23 cellular contexts compared by ENCODE assay signal in the genomic region with DNA sequence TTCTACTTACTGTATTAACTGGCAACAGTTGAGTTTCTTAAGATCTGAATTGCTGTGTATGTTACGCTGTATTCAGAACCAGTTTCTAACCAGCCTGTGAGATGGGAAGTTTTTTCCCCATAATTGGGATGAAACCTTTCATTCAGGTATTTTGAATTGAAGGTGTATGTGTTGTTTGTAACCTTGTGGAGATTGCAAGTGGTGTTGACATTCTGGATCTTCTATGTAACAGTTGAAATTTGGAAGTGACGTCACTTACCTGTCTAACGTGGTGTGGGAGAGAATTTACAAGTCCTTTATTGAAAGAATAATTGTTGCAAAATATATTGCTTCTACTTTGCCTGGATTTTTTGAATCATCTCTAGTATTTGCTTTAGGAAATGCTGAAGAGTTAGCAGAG. TPM values are rescaled to one million over a fixed set of nuclear protein-coding genes. Genes with fewer than 3 reads are reported as not detected.
DNase-seq lines count a peak whose midpoint lies in the region; ATAC-seq and TF ChIP-seq lines count a peak whose summit lies in the region.
"Had no signal": no experiment of that assay in that cellular context is flagged by ENCODE, and none has a peak within 500 bp of the region (broad histone marks: within the 10 kb centered on the region; RNA-seq: fewer than 3 reads in every experiment).

No MANE protein-coding gene starts in this region.

- POLR2A ChIA-PET in HEK293T (lab: Yijun Ruan, JAX), result no interaction called here
- POLR2A ChIA-PET in WTC11 (lab: Charles Lee), result no interaction called here

- H3K4me3 Mint-ChIP-seq in WTC11 (no peak overlapping the region), memory B cell (no peak overlapping the region)
- H3K4me3 Mint-ChIP-seq: H9 had no signal

- DNase-seq in DMS 273 (lab: John Stamatoyannopoulos, UW; ENCODE audit: unreplicated experiment) (peak; percentile 18), DMS 273 treated with DMSO at 0.1 percent for 48 hours (lab: John Stamatoyannopoulos, UW) (no peak), HEK293T (ENCODE audit: extremely low spot score) (no peak), WTC11 (ENCODE audit: low spot score) (no peak), memory B cell (ENCODE audit: low spot score in 2 of 2) (no peak), Kasumi-1 (lab: John Stamatoyannopoulos, UW) (no peak)
- no peak for DNase-seq in activated naive CD4-positive, alpha-beta T cell (lab: John Stamatoyannopoulos, UW)
- DNase-seq: activated naive CD4-positive, alpha-beta T cell treated with anti-CD3 and anti-CD28 coated beads, Interleukin-2, amount 50 U/mL, for 16 hours; activated T-cell treated with anti-CD3 and anti-CD28 coated beads for 4 hours; CD8-positive, alpha-beta memory T cell; dorsolateral prefrontal cortex; glutamatergic neuron; H9; mammary epithelial cell; NCI-H1048; NCI-H1930; NCI-H345; SIG-M5; spleen; stimulated activated CD4-positive, alpha-beta T cell treated with anti-CD3 and anti-CD28 coated beads, Interleukin-4, amount 100 ng/mL, for 24 hours; stomach; T-helper 1 cell had no signal

- no peaks in the 10 kb centered on the region; the same call in 1 of the 2 replicates for H3K27me3 Mint-ChIP-seq in WTC11 (ENCODE audit: low read depth)
- H3K27me3 Mint-ChIP-seq in memory B cell, result no peaks in the 10 kb centered on the region

- H3K36me3 Mint-ChIP-seq in WTC11 (peaks cover 53% of the 10 kb centered on the region), memory B cell (peaks cover 22% of the 10 kb centered on the region)

- ATAC-seq in WTC11 (no peak), memory B cell (ENCODE audit: low read depth) (no peak), HG03469 (IDR thresholded peaks at IDR 0.05; ENCODE audit: unreplicated experiment) (no peak)

- H3K27ac Mint-ChIP-seq in WTC11 (peak overlapping the region; percentile 26), memory B cell (peak overlapping the region; percentile 42)

- CTCF ChIA-PET in HEK293T (lab: Yijun Ruan, JAX) (no interaction called here), WTC11 (lab: Charles Lee) (no interaction called here)

- H3K4me1 Mint-ChIP-seq in WTC11 (peaks cover 66% of the 10 kb centered on the region), memory B cell (peaks cover 51% of the 10 kb centered on the region)

- TF ChIP-seq CTCF in WTC11 (IDR thresholded peaks at IDR 0.05), result no peak

- H3K9me3 Mint-ChIP-seq in WTC11 (no peaks in the 10 kb centered on the region), memory B cell (no peaks in the 10 kb centered on the region)
- H3K9me3 Mint-ChIP-seq: CD8-positive, alpha-beta memory T cell had no signal

TF ChIP-seq in HEK293T, 16 proteins besides CTCF, POLR2A, EP300 and RAD21:
- TF ChIP-seq ELF4 (IDR thresholded peaks at IDR 0.05), result 0 out of 2 replicates have a peak, but pooled peaks have one; percentile 5
- TF ChIP-seq, protein P1, sequence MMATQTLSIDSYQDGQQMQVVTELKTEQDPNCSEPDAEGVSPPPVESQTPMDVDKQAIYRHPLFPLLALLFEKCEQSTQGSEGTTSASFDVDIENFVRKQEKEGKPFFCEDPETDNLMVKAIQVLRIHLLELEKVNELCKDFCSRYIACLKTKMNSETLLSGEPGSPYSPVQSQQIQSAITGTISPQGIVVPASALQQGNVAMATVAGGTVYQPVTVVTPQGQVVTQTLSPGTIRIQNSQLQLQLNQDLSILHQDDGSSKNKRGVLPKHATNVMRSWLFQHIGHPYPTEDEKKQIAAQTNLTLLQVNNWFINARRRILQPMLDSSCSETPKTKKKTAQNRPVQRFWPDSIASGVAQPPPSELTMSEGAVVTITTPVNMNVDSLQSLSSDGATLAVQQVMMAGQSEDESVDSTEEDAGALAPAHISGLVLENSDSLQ (IDR thresholded peaks at IDR 0.05), result no peak
- TF ChIP-seq SUZ12 (IDR thresholded peaks at IDR 0.05), result no peak
- no peak for TF ChIP-seq ZNF384 (IDR thresholded peaks at IDR 0.05)
- TF ChIP-seq NFRKB (IDR thresholded peaks at IDR 0.05), result no peak
- TF ChIP-seq FOXA1 (IDR thresholded peaks at IDR 0.05), result no peak

TF ChIP-seq in WTC11, 78 proteins besides CTCF, POLR2A, EP300 and RAD21:
- no peak for TF ChIP-seq TEAD1 (CRISPR knock-in tag; IDR thresholded peaks at IDR 0.05)
- TF ChIP-seq CREM (CRISPR knock-in tag; IDR thresholded peaks at IDR 0.05), result no peak
- TF ChIP-seq OVOL2 (CRISPR knock-in tag; IDR thresholded peaks at IDR 0.05; ENCODE audit: borderline replicate concordance), result no peak
- no peak for TF ChIP-seq FOXK1 (CRISPR knock-in tag; IDR thresholded peaks at IDR 0.05)
- no peak for TF ChIP-seq ZNF396 (CRISPR knock-in tag; IDR thresholded peaks at IDR 0.05; ENCODE audit: borderline replicate concordance)
- TF ChIP-seq, protein P2, sequence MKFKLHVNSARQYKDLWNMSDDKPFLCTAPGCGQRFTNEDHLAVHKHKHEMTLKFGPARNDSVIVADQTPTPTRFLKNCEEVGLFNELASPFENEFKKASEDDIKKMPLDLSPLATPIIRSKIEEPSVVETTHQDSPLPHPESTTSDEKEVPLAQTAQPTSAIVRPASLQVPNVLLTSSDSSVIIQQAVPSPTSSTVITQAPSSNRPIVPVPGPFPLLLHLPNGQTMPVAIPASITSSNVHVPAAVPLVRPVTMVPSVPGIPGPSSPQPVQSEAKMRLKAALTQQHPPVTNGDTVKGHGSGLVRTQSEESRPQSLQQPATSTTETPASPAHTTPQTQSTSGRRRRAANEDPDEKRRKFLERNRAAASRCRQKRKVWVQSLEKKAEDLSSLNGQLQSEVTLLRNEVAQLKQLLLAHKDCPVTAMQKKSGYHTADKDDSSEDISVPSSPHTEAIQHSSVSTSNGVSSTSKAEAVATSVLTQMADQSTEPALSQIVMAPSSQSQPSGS (CRISPR knock-in tag; IDR thresholded peaks at IDR 0.05; ENCODE audit: borderline replicate concordance, low read depth), result no peak
- TF ChIP-seq HMGA2 (CRISPR knock-in tag; IDR thresholded peaks at IDR 0.05), result no peak
- TF ChIP-seq, protein P3, sequence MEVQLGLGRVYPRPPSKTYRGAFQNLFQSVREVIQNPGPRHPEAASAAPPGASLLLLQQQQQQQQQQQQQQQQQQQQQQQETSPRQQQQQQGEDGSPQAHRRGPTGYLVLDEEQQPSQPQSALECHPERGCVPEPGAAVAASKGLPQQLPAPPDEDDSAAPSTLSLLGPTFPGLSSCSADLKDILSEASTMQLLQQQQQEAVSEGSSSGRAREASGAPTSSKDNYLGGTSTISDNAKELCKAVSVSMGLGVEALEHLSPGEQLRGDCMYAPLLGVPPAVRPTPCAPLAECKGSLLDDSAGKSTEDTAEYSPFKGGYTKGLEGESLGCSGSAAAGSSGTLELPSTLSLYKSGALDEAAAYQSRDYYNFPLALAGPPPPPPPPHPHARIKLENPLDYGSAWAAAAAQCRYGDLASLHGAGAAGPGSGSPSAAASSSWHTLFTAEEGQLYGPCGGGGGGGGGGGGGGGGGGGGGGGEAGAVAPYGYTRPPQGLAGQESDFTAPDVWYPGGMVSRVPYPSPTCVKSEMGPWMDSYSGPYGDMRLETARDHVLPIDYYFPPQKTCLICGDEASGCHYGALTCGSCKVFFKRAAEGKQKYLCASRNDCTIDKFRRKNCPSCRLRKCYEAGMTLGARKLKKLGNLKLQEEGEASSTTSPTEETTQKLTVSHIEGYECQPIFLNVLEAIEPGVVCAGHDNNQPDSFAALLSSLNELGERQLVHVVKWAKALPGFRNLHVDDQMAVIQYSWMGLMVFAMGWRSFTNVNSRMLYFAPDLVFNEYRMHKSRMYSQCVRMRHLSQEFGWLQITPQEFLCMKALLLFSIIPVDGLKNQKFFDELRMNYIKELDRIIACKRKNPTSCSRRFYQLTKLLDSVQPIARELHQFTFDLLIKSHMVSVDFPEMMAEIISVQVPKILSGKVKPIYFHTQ (CRISPR knock-in tag; IDR thresholded peaks at IDR 0.05), result no peak; the same call in 1 of the 2 replicates
- TF ChIP-seq FOXP1 (CRISPR knock-in tag; IDR thresholded peaks at IDR 0.05; ENCODE audit: borderline replicate concordance), result no peak
- TF ChIP-seq ETV6 (CRISPR knock-in tag; IDR thresholded peaks at IDR 0.05), result no peak
- TF ChIP-seq, protein P4, sequence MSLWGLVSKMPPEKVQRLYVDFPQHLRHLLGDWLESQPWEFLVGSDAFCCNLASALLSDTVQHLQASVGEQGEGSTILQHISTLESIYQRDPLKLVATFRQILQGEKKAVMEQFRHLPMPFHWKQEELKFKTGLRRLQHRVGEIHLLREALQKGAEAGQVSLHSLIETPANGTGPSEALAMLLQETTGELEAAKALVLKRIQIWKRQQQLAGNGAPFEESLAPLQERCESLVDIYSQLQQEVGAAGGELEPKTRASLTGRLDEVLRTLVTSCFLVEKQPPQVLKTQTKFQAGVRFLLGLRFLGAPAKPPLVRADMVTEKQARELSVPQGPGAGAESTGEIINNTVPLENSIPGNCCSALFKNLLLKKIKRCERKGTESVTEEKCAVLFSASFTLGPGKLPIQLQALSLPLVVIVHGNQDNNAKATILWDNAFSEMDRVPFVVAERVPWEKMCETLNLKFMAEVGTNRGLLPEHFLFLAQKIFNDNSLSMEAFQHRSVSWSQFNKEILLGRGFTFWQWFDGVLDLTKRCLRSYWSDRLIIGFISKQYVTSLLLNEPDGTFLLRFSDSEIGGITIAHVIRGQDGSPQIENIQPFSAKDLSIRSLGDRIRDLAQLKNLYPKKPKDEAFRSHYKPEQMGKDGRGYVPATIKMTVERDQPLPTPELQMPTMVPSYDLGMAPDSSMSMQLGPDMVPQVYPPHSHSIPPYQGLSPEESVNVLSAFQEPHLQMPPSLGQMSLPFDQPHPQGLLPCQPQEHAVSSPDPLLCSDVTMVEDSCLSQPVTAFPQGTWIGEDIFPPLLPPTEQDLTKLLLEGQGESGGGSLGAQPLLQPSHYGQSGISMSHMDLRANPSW (CRISPR knock-in tag; conservative IDR thresholded peaks at IDR 0.05; ENCODE audit: low read depth), result no peak
- TF ChIP-seq ELF4 (CRISPR knock-in tag; IDR thresholded peaks at IDR 0.05; ENCODE audit: low read depth), result no peak
- no peak for TF ChIP-seq TP53 (CRISPR knock-in tag; IDR thresholded peaks at IDR 0.05)
- TF ChIP-seq ZNF121 (CRISPR knock-in tag; IDR thresholded peaks at IDR 0.05), result no peak

RNA-seq across cellular contexts. Expression of a gene that starts 5.5 kb away (rescaled TPM):
- 1,744 to 1,783 TPM (median 1,745 TPM) in 3 replicates for total RNA-seq in WTC11 (2021)

RNA-seq across cellular contexts. Expression of a gene that starts 38.3 kb away (rescaled TPM):
- total RNA-seq in WTC11 (2021), result 21.1 to 23.2 TPM (median 22.7 TPM) in 3 replicates
